8 cellular contexts compared by ENCODE assay signal in genomic region chr11:119121008-119121810, GRCh38. TPM values are rescaled to one million over a fixed set of nuclear protein-coding genes. Genes with fewer than 3 reads are reported as not detected.
DNase-seq lines count a peak whose midpoint lies in the region; ATAC-seq and TF ChIP-seq lines count a peak whose summit lies in the region.

Gene HINFP (plus strand): TSS chr11:119121580. CDS start chr11:119126945, 5,365 bp downstream.

- ATAC-seq in natural killer cell treated with Interleukin-12 subunit alpha and Interleukin-12 subunit beta and Interleukin-15 and Interleukin-18, amount 100 ng/mL, for 72 hours = peak; percentile 99
- ATAC-seq in stimulated activated naive CD8-positive, alpha-beta T cell treated with anti-CD3 and anti-CD28 coated beads, Interleukin-15, Interleukin-2, amounts not matched to agents 100 U/mL and 50 U/mL, for 24 hours = peak; percentile 99

- no peak within 1 kb of the TSS for H2BK12ac ChIP-seq in H9 (ENCODE audit: insufficient read length, low read depth, low read length)

- DNase-seq in ELR (ENCODE audit: low read depth) (peak; percentile 99), H9 (peak; percentile 100), MG63 (peak; percentile 99), SHP77 treated with DMSO at 0.1 percent for 48 hours (lab: John Stamatoyannopoulos, UW) (peak; percentile 96), fibroblast of pulmonary artery (ENCODE audit: low read depth) (peak; percentile 99)
- peak; percentile 100 for DNase-seq in activated effector memory CD4-positive, alpha-beta T cell treated with anti-CD3 and anti-CD28 coated beads, Interleukin-2, amount 50 U/mL, for 16 hours
- DNase-seq in natural killer cell treated with Interleukin-12 subunit alpha and Interleukin-12 subunit beta and Interleukin-15 and Interleukin-18, amount 100 ng/mL, for 72 hours (ENCODE audit: low spot score) = peak; percentile 100
- DNase-seq in stimulated activated naive CD8-positive, alpha-beta T cell treated with anti-CD3 and anti-CD28 coated beads, Interleukin-15, Interleukin-2, amounts not matched to agents 100 U/mL and 50 U/mL, for 24 hours = peak; percentile 100

- H2AK5ac ChIP-seq in H9 (ENCODE audit: insufficient read length, low read length) = no peak within 1 kb of the TSS

- H3K4me3 Mint-ChIP-seq in H9 = peak within 1 kb of the TSS; percentile 93 to 94
- H3K4me3 Mint-ChIP-seq in natural killer cell treated with Interleukin-12 subunit alpha and Interleukin-12 subunit beta and Interleukin-15 and Interleukin-18, amount 100 ng/mL, for 72 hours = peak within 1 kb of the TSS; percentile 98

- H3K27ac Mint-ChIP-seq in H9 = peak within 1 kb of the TSS; percentile 44 to 95 (median 52); a peak in 6 of 7 replicates
- peak within 1 kb of the TSS; percentile 74 to 90 for H3K27ac Mint-ChIP-seq in natural killer cell treated with Interleukin-12 subunit alpha and Interleukin-12 subunit beta and Interleukin-15 and Interleukin-18, amount 100 ng/mL, for 72 hours

- no peaks in the 10 kb centered on the region for H3K9me3 ChIP-seq in H9 (ENCODE audit: control insufficient read depth, low read depth, low read length)
- no peaks in the 10 kb centered on the region for H3K9me3 ChIP-seq in MG63

- peak within 1 kb of the TSS; percentile 71 for H3K9ac ChIP-seq in H9 (ENCODE audit: extremely low read depth, insufficient read length, low read length)

- H4K8ac ChIP-seq in H9 (replicated peaks; ENCODE audit: insufficient read length, low read depth, low read length) = no peak within 1 kb of the TSS

- no peak within 1 kb of the TSS for H4K91ac ChIP-seq in H9 (ENCODE audit: insufficient read length, low read depth, low read length)

- H2BK5ac ChIP-seq in H9 (ENCODE audit: insufficient read length, low read length) = no peak within 1 kb of the TSS

- no peak within 1 kb of the TSS for H3K23ac ChIP-seq in H9 (ENCODE audit: insufficient read length, low read depth, low read length)

- no peak within 1 kb of the TSS for H2BK20ac ChIP-seq in H9 (ENCODE audit: low read depth, low read length, poor library complexity, severe bottlenecking)

- H2BK120ac ChIP-seq in H9 (ENCODE audit: low read depth, low read length, poor library complexity, severe bottlenecking) = no peak within 1 kb of the TSS

- H3K18ac ChIP-seq in H9 (ENCODE audit: insufficient read length, low read depth, low read length) = no peak within 1 kb of the TSS

- H3K27me3 ChIP-seq in H9 (ENCODE audit: insufficient read depth, low read length) (no peaks in the 10 kb centered on the region), MG63 (no peaks in the 10 kb centered on the region)

- H3K4ac ChIP-seq in H9 (ENCODE audit: low read depth, low read length) = no peak within 1 kb of the TSS

- H3K14ac ChIP-seq in H9 (ENCODE audit: insufficient read depth, low read length) = no peak within 1 kb of the TSS; the same call in 1 of the 2 replicates

- peaks cover 0 to 18% (median 17%) of the 10 kb centered on the region in 3 experiments; a peak in 6 of 7 replicates for H3K36me3 Mint-ChIP-seq in H9 (ENCODE audit: insufficient read depth in 1 of 3, low read depth in 3 of 3)
- H3K36me3 Mint-ChIP-seq in natural killer cell treated with Interleukin-12 subunit alpha and Interleukin-12 subunit beta and Interleukin-15 and Interleukin-18, amount 100 ng/mL, for 72 hours = no peaks in the 10 kb centered on the region

- H3K23me2 ChIP-seq in H9 (ENCODE audit: insufficient read length, low read depth, low read length, poor library complexity, severe bottlenecking) = peaks cover 9% of the 10 kb centered on the region

- H3K4me3 ChIP-seq in MG63 (peak within 1 kb of the TSS; percentile 87), fibroblast of pulmonary artery (replicated peaks; ENCODE audit: low read depth, low read length) (peak within 1 kb of the TSS; percentile 71)

- no CpG with 5 or more reads among the region's 54 CpGs for WGBS in H9 (ENCODE audit: extremely low coverage, insufficient read length, low lambda C conversion rate)

- peaks cover 6% of the 10 kb centered on the region for H3K79me1 ChIP-seq in H9 (ENCODE audit: insufficient read depth, low read depth, low read length, poor library complexity, severe bottlenecking)

- H3K36me3 ChIP-seq in MG63 = peaks cover 11% of the 10 kb centered on the region; the same call in 1 of the 2 replicates

- peaks cover 18 to 20% of the 10 kb centered on the region in 2 experiments for H3K4me1 Mint-ChIP-seq in H9
- H3K4me1 Mint-ChIP-seq in natural killer cell treated with Interleukin-12 subunit alpha and Interleukin-12 subunit beta and Interleukin-15 and Interleukin-18, amount 100 ng/mL, for 72 hours (ENCODE audit: low read depth in 2 of 2) = peaks cover 18 to 32% of the 10 kb centered on the region in 2 donors

- no peak within 1 kb of the TSS for H2BK15ac ChIP-seq in H9 (ENCODE audit: low read depth, low read length)

- no peaks in the 10 kb centered on the region; the same call in 1 of the 2 replicates for H3K27me3 Mint-ChIP-seq in H9 (ENCODE audit: low read depth)
- no peaks in the 10 kb centered on the region for H3K27me3 Mint-ChIP-seq in natural killer cell treated with Interleukin-12 subunit alpha and Interleukin-12 subunit beta and Interleukin-15 and Interleukin-18, amount 100 ng/mL, for 72 hours

- no peak within 1 kb of the TSS for H3K56ac ChIP-seq in H9 (ENCODE audit: insufficient read length, low read depth, low read length)

- no peaks in the 10 kb centered on the region; a peak in 1 of 5 replicates for H3K9me3 Mint-ChIP-seq in H9
- H3K9me3 Mint-ChIP-seq in natural killer cell treated with Interleukin-12 subunit alpha and Interleukin-12 subunit beta and Interleukin-15 and Interleukin-18, amount 100 ng/mL, for 72 hours = no peaks in the 10 kb centered on the region

- TF ChIP-seq CTCF in H9 (conservative IDR thresholded peaks at IDR 0.05) (no peak), fibroblast of pulmonary artery (IDR thresholded peaks at IDR 0.05; ENCODE audit: low read length, missing control alignments) (no peak)

- no peak within 1 kb of the TSS for H2AFZ ChIP-seq in H9 (ENCODE audit: low read length)

- H3K79me2 ChIP-seq in H9 (ENCODE audit: insufficient read depth, low read length) = peaks cover 8% of the 10 kb centered on the region

- no peak within 1 kb of the TSS for H3K27ac ChIP-seq in H9 (ENCODE audit: insufficient read length, low read depth, low read length)

- H4K5ac ChIP-seq in H9 (ENCODE audit: insufficient read length, low read depth, low read length) = no peak within 1 kb of the TSS

- no peak within 1 kb of the TSS for H3T11ph ChIP-seq in H9 (ENCODE audit: low read length)

- no peaks in the 10 kb centered on the region for H4K20me1 ChIP-seq in H9 (ENCODE audit: control insufficient read depth, insufficient read depth, insufficient read length)

- peaks cover 4% of the 10 kb centered on the region; the same call in 1 of the 2 replicates for H3K4me1 ChIP-seq in H9 (ENCODE audit: insufficient read depth, low read length)

- H3K4me2 ChIP-seq in H9 (ENCODE audit: insufficient read depth, insufficient read length, low read length) = peak within 1 kb of the TSS; percentile 74

RNA-seq across cellular contexts. Expression of gene HINFP, which starts in this region (rescaled TPM):
- 42.1 and 42.4 TPM in 2 replicates for total RNA-seq in H9 (2021)
- 8.3 and 27.5 TPM in 2 replicates for total RNA-seq in MG63 (2014; rRNA removed; shearing (Covaris generic); ENCODE audit: low replicate concordance)
- 10 to 100 TPM; 33.4 to 49.5 TPM for total RNA-seq in natural killer cell treated with Interleukin-12 subunit alpha and Interleukin-12 subunit beta and Interleukin-15 and Interleukin-18, amount 100 ng/mL, for 72 hours
